Comparison of ENCODE assay signal across 8 cellular contexts in genomic region chr17:60599220-60599619, GRCh38. TPM values are rescaled to one million over a fixed set of nuclear protein-coding genes. Genes with fewer than 3 reads are reported as not detected.
A peak's percentile ranks its signal among the peaks of the same experiment; 100 is the strongest.
DNase-seq lines count a peak whose midpoint lies in the region; ATAC-seq and TF ChIP-seq lines count a peak whose summit lies in the region.

No MANE protein-coding gene starts in this region.

- H3K79me2 ChIP-seq in MM.1S (ENCODE audit: low read length): peaks cover 41% of the 10 kb centered on the region
- H3K79me2 ChIP-seq in neural progenitor cell (ENCODE audit: low read depth): peaks cover 41% of the 10 kb centered on the region

- H3K4me2 ChIP-seq in MM.1S (ENCODE audit: low read depth, low read length) (peak overlapping the region; percentile 72), neural progenitor cell (peak overlapping the region; percentile 89)

- H2AFZ ChIP-seq in MM.1S (ENCODE audit: low read length) (peak overlapping the region; percentile 83), neural progenitor cell (replicated peaks) (peak overlapping the region; percentile 92)

- peak overlapping the region; percentile 90 for H3K9ac ChIP-seq in MM.1S (ENCODE audit: low read length)
- peak overlapping the region; percentile 95 for H3K9ac ChIP-seq in neural progenitor cell

- H3K27ac Mint-ChIP-seq in neural progenitor cell: peak overlapping the region; percentile 99

- H3K9me2 ChIP-seq in MM.1S (replicated peaks; ENCODE audit: insufficient read depth, low read length): no peaks in the 10 kb centered on the region

- no peaks in the 10 kb centered on the region for H3K36me3 Mint-ChIP-seq in neural progenitor cell

- H3K36me3 ChIP-seq in MM.1S (replicated peaks; ENCODE audit: insufficient read depth, low read length): no peaks in the 10 kb centered on the region
- H3K36me3 ChIP-seq in ectodermal cell (ENCODE audit: control insufficient read depth, insufficient read depth, low read length): no peaks in the 10 kb centered on the region
- no peaks in the 10 kb centered on the region for H3K36me3 ChIP-seq in neural progenitor cell

- DNase-seq in NCI-H1694 (lab: John Stamatoyannopoulos, UW): peak; percentile 41
- no peak for DNase-seq in NCI-H1694 treated with DMSO at 0.1 percent for 48 hours (lab: John Stamatoyannopoulos, UW)
- no peak for DNase-seq in MM.1S
- no peak for DNase-seq in neural progenitor cell (ENCODE audit: low spot score)
- no peak for DNase-seq in NCI-H526 (lab: John Stamatoyannopoulos, UW)

- H3K4me3 Mint-ChIP-seq in neural progenitor cell: peak overlapping the region; percentile 98

- H3K9me3 Mint-ChIP-seq in neural progenitor cell: no peaks in the 10 kb centered on the region

- H3K4me3 ChIP-seq in MM.1S (ENCODE audit: low read length) (peak overlapping the region; percentile 96), ectodermal cell (ENCODE audit: insufficient read depth, low read depth, low read length) (peak overlapping the region; percentile 78), neural progenitor cell (peak overlapping the region; percentile 87)

- ATAC-seq in GM18873 (IDR thresholded peaks at IDR 0.05; ENCODE audit: low FRiP score, unreplicated experiment): no peak
- no peak for ATAC-seq in HG03565 (IDR thresholded peaks at IDR 0.05; ENCODE audit: unreplicated experiment)

- H3K27me3 ChIP-seq in MM.1S (replicated peaks; ENCODE audit: insufficient read depth, low read length) (no peaks in the 10 kb centered on the region), ectodermal cell (ENCODE audit: control insufficient read depth, insufficient read depth, low read length, poor library complexity, severe bottlenecking) (no peaks in the 10 kb centered on the region), neural progenitor cell (no peaks in the 10 kb centered on the region)

- H4K20me1 ChIP-seq in MM.1S (ENCODE audit: insufficient read depth, low read length): peaks cover 3% of the 10 kb centered on the region
- H4K20me1 ChIP-seq in neural progenitor cell (ENCODE audit: low read depth): peaks cover 20% of the 10 kb centered on the region

- WGBS in ectodermal cell, 2 experiments: 4% methylated on average over 17 of the region's 17 CpGs

- H3K9me3 ChIP-seq in MM.1S (replicated peaks; ENCODE audit: insufficient read depth, low read length): no peaks in the 10 kb centered on the region
- no peaks in the 10 kb centered on the region for H3K9me3 ChIP-seq in ectodermal cell (ENCODE audit: control insufficient read depth, low read length)
- no peaks in the 10 kb centered on the region for H3K9me3 ChIP-seq in neural progenitor cell (ENCODE audit: low read depth)

- peak overlapping the region; percentile 80 for H3K27ac ChIP-seq in MM.1S (ENCODE audit: low read length)
- peak overlapping the region; percentile 99 for H3K27ac ChIP-seq in ectodermal cell (ENCODE audit: insufficient read depth, low read depth, low read length, poor library complexity, severe bottlenecking)
- peak overlapping the region; percentile 99 for H3K27ac ChIP-seq in neural progenitor cell

- H3F3A ChIP-seq in MM.1S (ENCODE audit: insufficient read depth, low read length): peaks cover 19% of the 10 kb centered on the region
- peaks cover 14% of the 10 kb centered on the region for H3F3A ChIP-seq in neural progenitor cell (ENCODE audit: low read depth)

- H3K27me3 Mint-ChIP-seq in neural progenitor cell (ENCODE audit: insufficient read depth, low read depth): peaks cover 2% of the 10 kb centered on the region

- peaks cover 24% of the 10 kb centered on the region for H3K4me1 Mint-ChIP-seq in neural progenitor cell

- H3K4me1 ChIP-seq in MM.1S (ENCODE audit: low read length) (peaks cover 11% of the 10 kb centered on the region), ectodermal cell (ENCODE audit: control insufficient read depth, insufficient read depth, low read length) (peaks cover 5% of the 10 kb centered on the region), neural progenitor cell (peaks cover 19% of the 10 kb centered on the region)

- TF ChIP-seq CTCF in MM.1S (IDR thresholded peaks at IDR 0.05; ENCODE audit: low read length) (no peak), neural progenitor cell (IDR thresholded peaks at IDR 0.05) (no peak)

RNA-seq across cellular contexts. Expression of gene PPM1D, which starts 0.8 kb away (rescaled TPM):
- polyA plus RNA-seq in ectodermal cell (2013, experiment 1 of 4): 17.4 TPM
- 18.7 TPM for polyA plus RNA-seq in ectodermal cell (2013, experiment 2 of 4)
- polyA plus RNA-seq in ectodermal cell (2013, experiment 3 of 4): 13.4 TPM
- polyA plus RNA-seq in ectodermal cell (2013, experiment 4 of 4): 15.2 TPM
- 16.6 and 22.9 TPM in 2 replicates for total RNA-seq in neural progenitor cell (ENCODE audit: low replicate concordance)
